12 cellular contexts compared by ENCODE assay signal in genomic region chr3:189122526-189123205, GRCh38. TPM values are rescaled to one million over a fixed set of nuclear protein-coding genes. Genes with fewer than 3 reads are reported as not detected.
DNase-seq lines count a peak whose midpoint lies in the region; ATAC-seq and TF ChIP-seq lines count a peak whose summit lies in the region.
"Had no signal": no experiment of that assay in that cellular context is flagged by ENCODE, and none has a peak within 500 bp of the region (broad histone marks: within the 10 kb centered on the region; RNA-seq: fewer than 3 reads in every experiment).

No MANE protein-coding gene starts in this region.

- POLR2A ChIA-PET in Caco-2 (lab: Charles Lee): no interaction called here

- H3K4me1 Mint-ChIP-seq in CD4-positive, CD25-positive, alpha-beta regulatory T cell: peaks cover 11 to 46% (median 34%) of the 10 kb centered on the region in 4 donors
- H3K4me1 Mint-ChIP-seq in Caco-2 (ENCODE audit: low read depth, unreplicated experiment): no peaks in the 10 kb centered on the region
- H3K4me1 Mint-ChIP-seq: B cell, naive B cell had no signal

- peak overlapping the region; percentile 34 for H3K27ac ChIP-seq in CD4-positive, CD25-positive, alpha-beta regulatory T cell (ENCODE audit: insufficient read depth, low read length, poor library complexity, severe bottlenecking)

- H3K4me3 Mint-ChIP-seq in CD4-positive, CD25-positive, alpha-beta regulatory T cell: peak overlapping the region; percentile 56 to 73 (median 72)
- no peak overlapping the region for H3K4me3 Mint-ChIP-seq in Caco-2 (ENCODE audit: unreplicated experiment)
- H3K4me3 Mint-ChIP-seq: B cell, naive B cell had no signal

- peaks cover 0 to 14% (median 6%) of the 10 kb centered on the region in 7 donors for H3K9me3 Mint-ChIP-seq in CD4-positive, CD25-positive, alpha-beta regulatory T cell
- H3K9me3 Mint-ChIP-seq in Caco-2 (ENCODE audit: unreplicated experiment): peaks cover 17% of the 10 kb centered on the region

- BruUV-seq in Caco-2 (replicated peaks; lab: Mats Ljungman, UMichigan): no TSS peak

- peak overlapping the region; percentile 79 for H3K4me3 ChIP-seq in CD4-positive, CD25-positive, alpha-beta regulatory T cell (ENCODE audit: low read depth, low read length)
- no peak overlapping the region for H3K4me3 ChIP-seq in Caco-2 (ENCODE audit: low read depth, low read length)

- H3K9me3 ChIP-seq in CD4-positive, CD25-positive, alpha-beta regulatory T cell (ENCODE audit: control insufficient read depth in 2 of 2, low read length in 2 of 2): peaks cover 0 to 13% of the 10 kb centered on the region in 2 experiments
- no peaks in the 10 kb centered on the region for H3K9me3 ChIP-seq in Caco-2

- intact Hi-C loops in left cardiac atrium (cut with DNase I): no loop called here
- intact Hi-C loops in sciatic nerve (cut with DNase I): no loop called here
- intact Hi-C loops in Caco-2 (cut with micrococcal nuclease; ENCODE audit: unreplicated experiment): no loop called here
- intact Hi-C loops in posterior cingulate gyrus (cut with DNase I): no loop called here

- H3K36me3 ChIP-seq in CD4-positive, CD25-positive, alpha-beta regulatory T cell (ENCODE audit: control insufficient read depth, insufficient read depth, low read length): no peaks in the 10 kb centered on the region
- H3K36me3 ChIP-seq in Caco-2 (ENCODE audit: control insufficient read depth, insufficient read depth, low read length): no peaks in the 10 kb centered on the region

- H3K36me3 Mint-ChIP-seq in CD4-positive, CD25-positive, alpha-beta regulatory T cell: peaks cover 8% of the 10 kb centered on the region
- no peaks in the 10 kb centered on the region for H3K36me3 Mint-ChIP-seq in Caco-2 (ENCODE audit: insufficient read depth, unreplicated experiment)
- H3K36me3 Mint-ChIP-seq: naive B cell had no signal

- ATAC-seq in CD4-positive, CD25-positive, alpha-beta regulatory T cell (ENCODE audit: low read depth in 2 of 2): no peak
- ATAC-seq in SK-N-SH treated with all-trans-retinoic acid at 6 μM for 48 hours: peak; percentile 48
- ATAC-seq in left cardiac atrium: peak; percentile 39 to 41
- ATAC-seq in sciatic nerve: peak; percentile 65
- no peak for ATAC-seq in GM21576 (IDR thresholded peaks at IDR 0.05; ENCODE audit: unreplicated experiment)

- H3K27ac Mint-ChIP-seq in CD4-positive, CD25-positive, alpha-beta regulatory T cell: peak overlapping the region in 1 of 3 donors; percentile 51
- H3K27ac Mint-ChIP-seq in Caco-2 (ENCODE audit: unreplicated experiment): no peak overlapping the region
- H3K27ac Mint-ChIP-seq: B cell, naive B cell had no signal

- no peaks in the 10 kb centered on the region for H3K27me3 Mint-ChIP-seq in CD4-positive, CD25-positive, alpha-beta regulatory T cell
- no peaks in the 10 kb centered on the region for H3K27me3 Mint-ChIP-seq in Caco-2 (ENCODE audit: insufficient read depth, unreplicated experiment)

- peaks cover 11% of the 10 kb centered on the region for H3K4me1 ChIP-seq in CD4-positive, CD25-positive, alpha-beta regulatory T cell (ENCODE audit: control insufficient read depth, insufficient read depth, low read length, poor library complexity, severe bottlenecking)
- H3K4me1 ChIP-seq in Caco-2: no peaks in the 10 kb centered on the region

- DNase-seq in CD4-positive, CD25-positive, alpha-beta regulatory T cell: no peak
- DNase-seq in left cardiac atrium: no peak
- DNase-seq in sciatic nerve (ENCODE audit: low spot score): no peak
- no peak for DNase-seq in Caco-2
- DNase-seq in DMS153 (lab: John Stamatoyannopoulos, UW): no peak
- no peak for DNase-seq in posterior cingulate gyrus
- DNase-seq: IMR-90, naive B cell, NCI-H146 had no signal

- H3K27me3 ChIP-seq in CD4-positive, CD25-positive, alpha-beta regulatory T cell (ENCODE audit: control insufficient read depth, insufficient read depth, low read length): no peaks in the 10 kb centered on the region
- H3K27me3 ChIP-seq in Caco-2 (replicated peaks; ENCODE audit: control insufficient read depth, insufficient read depth, low read length): no peaks in the 10 kb centered on the region

- CTCF ChIA-PET in Caco-2 (lab: Charles Lee): no interaction called here

- no peak for TF ChIP-seq CTCF in Caco-2 (IDR thresholded peaks at IDR 0.05; ENCODE audit: insufficient read depth in 1 of 2, low read depth in 1 of 2, low read length in 1 of 2, severe bottlenecking in 1 of 2, unreplicated experiment in 1 of 2)

TF ChIP-seq in SK-N-SH treated with all-trans-retinoic acid at 6 μM for 48 hours, 23 proteins besides CTCF, POLR2A, EP300 and RAD21:
- TF ChIP-seq ARNTL (CRISPR knock-in tag; IDR thresholded peaks at IDR 0.05; ENCODE audit: borderline replicate concordance, low read depth) (no peak), POU6F1 (CRISPR knock-in tag; IDR thresholded peaks at IDR 0.05; ENCODE audit: borderline replicate concordance, low read depth) (no peak), ZC3H10 (CRISPR knock-in tag; IDR thresholded peaks at IDR 0.05) (no peak), RARB (CRISPR knock-in tag; IDR thresholded peaks at IDR 0.05) (no peak), BACH2 (CRISPR knock-in tag; IDR thresholded peaks at IDR 0.05; ENCODE audit: borderline replicate concordance) (no peak), CSRNP3 (CRISPR knock-in tag; IDR thresholded peaks at IDR 0.05) (no peak), PPARA (CRISPR knock-in tag; IDR thresholded peaks at IDR 0.05; ENCODE audit: borderline replicate concordance) (no peak)

RNA-seq across cellular contexts. Expression of gene TPRG1, which starts 49.1 kb away (rescaled TPM):
- total RNA-seq in CD4-positive, CD25-positive, alpha-beta regulatory T cell: 5.5 TPM
- polyA plus RNA-seq in CD4-positive, CD25-positive, alpha-beta regulatory T cell: 10 to 100 TPM in 1 of 4 donors, 1 to 10 TPM in 3; 1.5 to 10.8 (median 3.7) TPM
- total RNA-seq in left cardiac atrium (10 to 100 TPM in 1 of 2 donors, 1 to 10 TPM in 1; 5.2 to 15.5 TPM), sciatic nerve (12.7 TPM), Caco-2 (2022) (1.5 and 1.6 TPM in 2 replicates)
- total RNA-seq: IMR-90 had no signal

Comparison
In these comparisons a context has a peak if more than half of its experiments do, and no peak if none do; other contexts are left out.
1. ATAC-seq: peak in SK-N-SH treated with all-trans-retinoic acid at 6 μM for 48 hours (single experiment), left cardiac atrium (2 of 2) and sciatic nerve (single experiment); none in CD4-positive, CD25-positive, alpha-beta regulatory T cell (0 of 2) and GM21576 (single experiment).